ENCODE assay signal across 14 cellular contexts in the genomic region with DNA sequence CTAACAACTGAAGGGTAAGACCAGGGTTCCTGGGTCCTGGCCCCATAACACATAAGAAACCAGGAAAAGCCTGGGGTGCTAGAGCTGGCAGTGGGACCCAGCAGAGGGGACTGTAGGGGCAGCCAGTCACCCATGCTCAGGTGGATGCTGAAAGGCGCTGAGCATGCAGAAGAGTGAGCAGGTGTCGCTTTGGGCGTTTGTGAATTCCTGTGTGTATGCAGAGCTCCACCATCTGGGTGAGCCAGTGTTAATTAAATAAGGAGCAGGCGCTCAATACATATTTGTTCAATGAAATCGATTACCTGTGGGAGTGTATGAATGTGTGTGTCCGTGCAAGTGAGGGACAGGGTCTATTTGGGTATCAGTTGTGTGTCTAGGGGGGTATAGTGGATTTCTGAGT. TPM values are rescaled to one million over a fixed set of nuclear protein-coding genes. Genes with fewer than 3 reads are reported as not detected.
A peak's percentile ranks its signal among the peaks of the same experiment; 100 is the strongest.
DNase-seq lines count a peak whose midpoint lies in the region; ATAC-seq and TF ChIP-seq lines count a peak whose summit lies in the region.
"Had no signal": no experiment of that assay in that cellular context is flagged by ENCODE, and none has a peak within 500 bp of the region (broad histone marks: within the 10 kb centered on the region; RNA-seq: fewer than 3 reads in every experiment).

No MANE protein-coding gene starts in this region.

- H3K27me3 Mint-ChIP-seq in activated T-helper 17 cell treated with anti-CD3 and anti-CD28 coated beads, Interleukin-2, amount 50 U/mL, for 72 hours = peaks cover 18% of the 10 kb centered on the region

- no peaks in the 10 kb centered on the region for H3K4me1 Mint-ChIP-seq in activated T-helper 17 cell treated with anti-CD3 and anti-CD28 coated beads, Interleukin-2, amount 50 U/mL, for 72 hours
- H3K4me1 Mint-ChIP-seq: activated CD4-positive, alpha-beta memory T cell treated with anti-CD3 and anti-CD28 coated beads, Interleukin-2, amount 10 ng/mL, durations not matched to agents 7 days and 5 days had no signal

- H3K27me3 ChIP-seq in dorsolateral prefrontal cortex (peaks cover 0 to 22% (median 0%) of the 10 kb centered on the region in 45 donors), spleen (replicated peaks in 1 of 7) (peaks cover 0 to 59% (median 0%) of the 10 kb centered on the region in 7 donors)

- H3K4me1 ChIP-seq in spleen = peaks cover 0 to 59% (median 11%) of the 10 kb centered on the region in 6 donors

- WGBS in spleen, 5 donors = 72 to 84% (median 78%) methylated on average over 6 of the region's 6 CpGs

- no peaks in the 10 kb centered on the region for H3K9me3 ChIP-seq in spleen

- H3K36me3 Mint-ChIP-seq in activated T-helper 17 cell treated with anti-CD3 and anti-CD28 coated beads, Interleukin-2, amount 50 U/mL, for 72 hours (ENCODE audit: low read depth) = no peaks in the 10 kb centered on the region
- H3K36me3 Mint-ChIP-seq: naive thymus-derived CD4-positive, alpha-beta T cell; stimulated activated effector memory CD8-positive, alpha-beta T cell treated with anti-CD3 and anti-CD28 coated beads, Interleukin-12 subunit alpha, Interleukin-12 subunit beta, amount 100 ng/mL, for 72 hours had no signal

- H3K27ac Mint-ChIP-seq in activated T-helper 17 cell treated with anti-CD3 and anti-CD28 coated beads, Interleukin-2, amount 50 U/mL, for 72 hours = no peak overlapping the region
- H3K27ac Mint-ChIP-seq: activated CD4-positive, alpha-beta memory T cell treated with anti-CD3 and anti-CD28 coated beads, Interleukin-2, amount 10 ng/mL, durations not matched to agents 7 days and 5 days; stimulated activated effector memory CD8-positive, alpha-beta T cell treated with anti-CD3 and anti-CD28 coated beads, Interleukin-12 subunit alpha, Interleukin-12 subunit beta, amount 100 ng/mL, for 72 hours had no signal

- H3K27ac ChIP-seq in dorsolateral prefrontal cortex (peak overlapping the region in 6 of 59 donors; percentile 27 to 52 (median 46)), spleen (peak overlapping the region; percentile 35 to 83 (median 75))
- H3K27ac ChIP-seq: KMS-11 had no signal

- TF ChIP-seq CTCF in dorsolateral prefrontal cortex (IDR thresholded peaks at IDR 0.05 in 54 of 56, conservative IDR thresholded peaks at IDR 0.05 in 2 of 56; ENCODE audit: low read depth in 1 of 56, partially characterized antibody in 56 of 56) (no peak), spleen (IDR thresholded peaks at IDR 0.05 in 8 of 11, conservative IDR thresholded peaks at IDR 0.05 in 3 of 11) (no peak)

- peak; percentile 41 for DNase-seq in NCI-H748 (lab: John Stamatoyannopoulos, UW; ENCODE audit: unreplicated experiment)
- no peak for DNase-seq in NCI-H748 treated with DMSO at 0.1 percent for 48 hours (lab: John Stamatoyannopoulos, UW)
- peak; percentile 51 to 70 for DNase-seq in NCI-H2081 (lab: John Stamatoyannopoulos, UW)
- no peak for DNase-seq in dorsolateral prefrontal cortex
- no peak for DNase-seq in spleen
- no peak for DNase-seq in anterior cingulate cortex (lab: John Stamatoyannopoulos, UW)
- DNase-seq in stimulated activated CD4-positive, alpha-beta T cell treated with anti-CD3 and anti-CD28 coated beads, Interleukin-4, amount 100 ng/mL, for 1 hour = no peak
- DNase-seq: activated CD4-positive, alpha-beta memory T cell treated with anti-CD3 and anti-CD28 coated beads, Interleukin-2, amount 10 ng/mL, durations not matched to agents 7 days and 5 days; dermis blood vessel endothelial cell; naive thymus-derived CD4-positive, alpha-beta T cell; NCI-H1694 had no signal

- H3K36me3 ChIP-seq in spleen = peaks cover 0 to 13% (median 0%) of the 10 kb centered on the region in 6 donors

- ATAC-seq in activated T-helper 17 cell treated with anti-CD3 and anti-CD28 coated beads, Interleukin-2, amount 50 U/mL, for 72 hours (replicated peaks) = no peak
- ATAC-seq: stimulated activated effector memory CD8-positive, alpha-beta T cell treated with anti-CD3 and anti-CD28 coated beads, Interleukin-12 subunit alpha, Interleukin-12 subunit beta, amount 100 ng/mL, for 72 hours had no signal

- intact Hi-C loops in dorsolateral prefrontal cortex (cut with DNase I) (no loop called here), spleen (cut with DNase I; ENCODE audit: low total_unique reads) (no loop called here)

- H3K4me3 ChIP-seq in dorsolateral prefrontal cortex = peak overlapping the region in 46 of 59 donors; percentile 1 to 57 (median 35)
- H3K4me3 ChIP-seq in spleen = peak overlapping the region; percentile 7 to 65 (median 28)

- H3K4me3 Mint-ChIP-seq in activated T-helper 17 cell treated with anti-CD3 and anti-CD28 coated beads, Interleukin-2, amount 50 U/mL, for 72 hours = no peak overlapping the region
- H3K4me3 Mint-ChIP-seq: activated CD4-positive, alpha-beta memory T cell treated with anti-CD3 and anti-CD28 coated beads, Interleukin-2, amount 10 ng/mL, durations not matched to agents 7 days and 5 days; naive thymus-derived CD4-positive, alpha-beta T cell; stimulated activated effector memory CD8-positive, alpha-beta T cell treated with anti-CD3 and anti-CD28 coated beads, Interleukin-12 subunit alpha, Interleukin-12 subunit beta, amount 100 ng/mL, for 72 hours had no signal

- TF ChIP-seq POLR2A in spleen (IDR thresholded peaks at IDR 0.05) = no peak

- no peaks in the 10 kb centered on the region for H3K9me3 Mint-ChIP-seq in activated T-helper 17 cell treated with anti-CD3 and anti-CD28 coated beads, Interleukin-2, amount 50 U/mL, for 72 hours
- H3K9me3 Mint-ChIP-seq: activated CD4-positive, alpha-beta memory T cell treated with anti-CD3 and anti-CD28 coated beads, Interleukin-2, amount 10 ng/mL, durations not matched to agents 7 days and 5 days; naive thymus-derived CD4-positive, alpha-beta T cell; stimulated activated effector memory CD8-positive, alpha-beta T cell treated with anti-CD3 and anti-CD28 coated beads, Interleukin-12 subunit alpha, Interleukin-12 subunit beta, amount 100 ng/mL, for 72 hours had no signal

RNA-seq across cellular contexts. Expression of a gene that starts 0.5 kb away (rescaled TPM):
- 100 to 1,000 TPM in 13 of 120 experiments, 10 to 100 TPM in 105, 1 to 10 TPM in 2; 7.6 to 317 (median 44.5) TPM for total RNA-seq in dorsolateral prefrontal cortex
- total RNA-seq in spleen = 1,000 to 10,000 TPM in 3 of 7 donors, 100 to 1,000 TPM in 4; 643 to 1,485 (median 980) TPM
- 100 to 1,000 TPM; 296 to 658 (median 579) TPM for polyA plus RNA-seq in spleen
- not detected for total RNA-seq in activated T-helper 17 cell treated with anti-CD3 and anti-CD28 coated beads, Interleukin-2, amount 50 U/mL, for 72 hours
- total RNA-seq: activated CD4-positive, alpha-beta memory T cell treated with anti-CD3 and anti-CD28 coated beads, Interleukin-2, amount 10 ng/mL, durations not matched to agents 7 days and 5 days; dermis blood vessel endothelial cell had no signal
- polyA plus RNA-seq: naive thymus-derived CD4-positive, alpha-beta T cell had no signal

RNA-seq across cellular contexts. Expression of a gene that starts 6.5 kb away (rescaled TPM):
- total RNA-seq in dorsolateral prefrontal cortex = 100 to 1,000 TPM in 30 of 120 experiments, 10 to 100 TPM in 90; 15.3 to 399 (median 70.1) TPM
- total RNA-seq in spleen = 1,000 to 10,000 TPM in 5 of 7 donors, 100 to 1,000 TPM in 2; 919 to 1,691 (median 1,278) TPM
- polyA plus RNA-seq in spleen = 100 to 1,000 TPM in 2 of 3 donors, 10 to 100 TPM in 1; 98.7 to 283 (median 276) TPM
- total RNA-seq in activated T-helper 17 cell treated with anti-CD3 and anti-CD28 coated beads, Interleukin-2, amount 50 U/mL, for 72 hours = not detected
- total RNA-seq: activated CD4-positive, alpha-beta memory T cell treated with anti-CD3 and anti-CD28 coated beads, Interleukin-2, amount 10 ng/mL, durations not matched to agents 7 days and 5 days; dermis blood vessel endothelial cell had no signal
- polyA plus RNA-seq: naive thymus-derived CD4-positive, alpha-beta T cell had no signal

RNA-seq across cellular contexts. Expression of a gene that starts 16.1 kb away (rescaled TPM):
- total RNA-seq in dorsolateral prefrontal cortex (100 to 1,000 TPM in 35 of 120 experiments, 10 to 100 TPM in 85; 12.3 to 456 (median 73.0) TPM), spleen (1,000 to 10,000 TPM; 1,098 to 3,817 (median 2,128) TPM)
- 100 to 1,000 TPM; 225 to 496 (median 490) TPM for polyA plus RNA-seq in spleen
- total RNA-seq in activated T-helper 17 cell treated with anti-CD3 and anti-CD28 coated beads, Interleukin-2, amount 50 U/mL, for 72 hours = not detected
- total RNA-seq: activated CD4-positive, alpha-beta memory T cell treated with anti-CD3 and anti-CD28 coated beads, Interleukin-2, amount 10 ng/mL, durations not matched to agents 7 days and 5 days; dermis blood vessel endothelial cell had no signal
- polyA plus RNA-seq: naive thymus-derived CD4-positive, alpha-beta T cell had no signal

Comparison
In these comparisons a context has a peak if more than half of its experiments do, and no peak if none do; other contexts are left out.
1. DNase-seq: peak in NCI-H748 (single experiment) and NCI-H2081 (2 of 2); none in NCI-H748 treated with DMSO at 0.1 percent for 48 hours (single experiment), dorsolateral prefrontal cortex (0 of 10), spleen (single experiment), anterior cingulate cortex (0 of 58) and stimulated activated CD4-positive, alpha-beta T cell treated with anti-CD3 and anti-CD28 coated beads, Interleukin-4, amount 100 ng/mL, for 1 hour (single experiment).
2. RNA of a gene that starts 0.5 kb away (total RNA-seq): 643 to 1,485 TPM in spleen and 7.6 to 317 TPM in dorsolateral prefrontal cortex; not detected in activated T-helper 17 cell treated with anti-CD3 and anti-CD28 coated beads, Interleukin-2, amount 50 U/mL, for 72 hours; every median in the first group is over 4 times any median in the second.
3. RNA of a gene that starts 6.5 kb away (total RNA-seq): 919 to 1,691 TPM in spleen and 15.3 to 399 TPM in dorsolateral prefrontal cortex; not detected in activated T-helper 17 cell treated with anti-CD3 and anti-CD28 coated beads, Interleukin-2, amount 50 U/mL, for 72 hours; every median in the first group is over 10 times any median in the second.
4. RNA of a gene that starts 16.1 kb away (total RNA-seq): 1,098 to 3,817 TPM in spleen and 12.3 to 456 TPM in dorsolateral prefrontal cortex; not detected in activated T-helper 17 cell treated with anti-CD3 and anti-CD28 coated beads, Interleukin-2, amount 50 U/mL, for 72 hours; every median in the first group is over 10 times any median in the second.